Comparison of ENCODE assay signal across 1 cellular context in the genomic region with DNA sequence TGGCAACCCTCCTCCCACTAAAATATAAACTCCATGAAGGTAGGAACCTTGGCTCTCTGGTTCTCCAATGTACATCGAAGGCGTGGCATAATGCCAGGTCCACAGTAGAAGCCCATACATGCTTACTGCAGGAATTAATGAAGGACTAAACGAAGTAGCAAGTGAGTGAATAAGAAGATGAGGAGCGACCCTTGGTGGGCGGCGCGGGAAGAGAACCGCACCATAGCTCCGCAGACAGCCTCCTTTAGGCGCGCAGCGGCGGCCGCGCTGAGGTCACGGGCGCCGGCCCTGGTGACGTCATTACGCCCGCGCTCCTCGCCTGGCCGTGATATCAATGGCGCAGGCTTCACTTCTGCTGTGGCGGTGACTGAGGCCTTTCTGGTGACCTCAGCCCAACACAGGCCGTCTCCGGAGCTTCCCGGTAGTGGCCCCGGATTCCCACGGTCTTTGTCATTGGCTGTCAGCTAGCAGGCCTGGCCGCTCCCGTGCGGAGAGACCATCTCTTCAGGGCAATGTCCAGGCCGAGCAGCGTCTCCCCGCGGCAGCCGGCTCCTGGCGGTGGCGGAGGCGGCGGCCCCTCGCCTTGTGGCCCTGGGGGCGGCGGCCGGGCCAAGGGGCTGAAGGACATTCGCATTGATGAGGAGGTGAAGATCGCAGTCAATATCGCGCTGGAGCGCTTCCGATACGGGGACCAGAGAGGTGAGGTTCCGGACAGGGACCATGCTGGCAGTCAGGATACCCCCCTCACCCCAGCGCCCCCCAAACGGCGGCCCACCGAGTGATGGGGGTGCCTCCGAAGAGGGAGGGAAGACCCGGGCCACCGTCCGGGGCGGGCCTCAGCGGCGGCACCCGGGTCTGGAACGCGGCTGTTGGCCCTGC.
TF ChIP-seq lines count a peak whose summit lies in the region.

TSS of gene YTHDC2 (plus strand) at position 311 of the 879 bp plus-strand sequence. CDS start at position 513, 202 bp downstream.

TF ChIP-seq in HepG2, 621 proteins besides CTCF, POLR2A, EP300 and RAD21 (continued from another document and continues in another):
- TF ChIP-seq, protein P1, sequence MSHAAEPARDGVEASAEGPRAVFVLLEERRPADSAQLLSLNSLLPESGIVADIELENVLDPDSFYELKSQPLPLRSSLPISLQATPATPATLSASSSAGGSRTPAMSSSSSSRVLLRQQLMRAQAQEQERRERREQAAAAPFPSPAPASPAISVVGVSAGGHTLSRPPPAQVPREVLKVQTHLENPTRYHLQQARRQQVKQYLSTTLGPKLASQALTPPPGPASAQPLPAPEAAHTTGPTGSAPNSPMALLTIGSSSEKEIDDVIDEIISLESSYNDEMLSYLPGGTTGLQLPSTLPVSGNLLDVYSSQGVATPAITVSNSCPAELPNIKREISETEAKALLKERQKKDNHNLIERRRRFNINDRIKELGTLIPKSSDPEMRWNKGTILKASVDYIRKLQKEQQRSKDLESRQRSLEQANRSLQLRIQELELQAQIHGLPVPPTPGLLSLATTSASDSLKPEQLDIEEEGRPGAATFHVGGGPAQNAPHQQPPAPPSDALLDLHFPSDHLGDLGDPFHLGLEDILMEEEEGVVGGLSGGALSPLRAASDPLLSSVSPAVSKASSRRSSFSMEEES (CRISPR knock-in tag; IDR thresholded peaks at IDR 0.05): peak; percentile 46; the same call in 1 of the 2 replicates
- no peak for TF ChIP-seq EHMT2 (IDR thresholded peaks at IDR 0.05; ENCODE audit: borderline replicate concordance, low read depth, low read length)
- TF ChIP-seq MXI1 (IDR thresholded peaks at IDR 0.05; ENCODE audit: borderline replicate concordance, low read depth, low read length): no peak
- TF ChIP-seq NBN (conservative IDR thresholded peaks at IDR 0.05): no peak
- peak; percentile 58; the same call in 1 of the 2 replicates for TF ChIP-seq ZNF543 (CRISPR knock-in tag; IDR thresholded peaks at IDR 0.05)
- TF ChIP-seq ZNF672 (CRISPR knock-in tag; IDR thresholded peaks at IDR 0.05): no peak
- no peak for TF ChIP-seq TCF12 (IDR thresholded peaks at IDR 0.05)
- no peak for TF ChIP-seq TCF12 (CRISPR knock-in tag; IDR thresholded peaks at IDR 0.05)
- no peak for TF ChIP-seq ZNF780A (CRISPR knock-in tag; IDR thresholded peaks at IDR 0.05)
- no peak for TF ChIP-seq NFIC (IDR thresholded peaks at IDR 0.05; ENCODE audit: low read length)
- no peak for TF ChIP-seq ZNF749 (CRISPR knock-in tag; IDR thresholded peaks at IDR 0.05; ENCODE audit: borderline replicate concordance)
- no peak for TF ChIP-seq REXO4 (CRISPR knock-in tag; IDR thresholded peaks at IDR 0.05; ENCODE audit: borderline replicate concordance)
- TF ChIP-seq NFIB (CRISPR knock-in tag; IDR thresholded peaks at IDR 0.05; ENCODE audit: borderline replicate concordance): no peak
- 0 out of 2 replicates have a peak, but pooled peaks have one; percentile 28 for TF ChIP-seq BRF2 (CRISPR knock-in tag; IDR thresholded peaks at IDR 0.05)
- no peak for TF ChIP-seq KDM3A (CRISPR knock-in tag; IDR thresholded peaks at IDR 0.05; ENCODE audit: low read depth)
- no peak for TF ChIP-seq HNRNPL (IDR thresholded peaks at IDR 0.05; ENCODE audit: low read depth, low read length)
- TF ChIP-seq GMEB1 (CRISPR knock-in tag; IDR thresholded peaks at IDR 0.05; ENCODE audit: borderline replicate concordance): peak; percentile 99
- TF ChIP-seq KDM5A (IDR thresholded peaks at IDR 0.05; ENCODE audit: borderline replicate concordance, low read length): peak; percentile 30; the same call in 1 of the 2 replicates
- TF ChIP-seq KLF11 (CRISPR knock-in tag; IDR thresholded peaks at IDR 0.05): no peak; the same call in 1 of the 2 replicates
- TF ChIP-seq USF2 (IDR thresholded peaks at IDR 0.05; ENCODE audit: low read depth, low read length): no peak
- no peak; the same call in 1 of the 2 replicates for TF ChIP-seq USF2 (CRISPR knock-in tag; IDR thresholded peaks at IDR 0.05; ENCODE audit: borderline replicate concordance)
- peak; percentile 56; the same call in 1 of the 2 replicates for TF ChIP-seq TOPORS (CRISPR knock-in tag; IDR thresholded peaks at IDR 0.05)
- TF ChIP-seq SP140L (CRISPR knock-in tag; IDR thresholded peaks at IDR 0.05; ENCODE audit: borderline replicate concordance): no peak
- TF ChIP-seq, protein P2, sequence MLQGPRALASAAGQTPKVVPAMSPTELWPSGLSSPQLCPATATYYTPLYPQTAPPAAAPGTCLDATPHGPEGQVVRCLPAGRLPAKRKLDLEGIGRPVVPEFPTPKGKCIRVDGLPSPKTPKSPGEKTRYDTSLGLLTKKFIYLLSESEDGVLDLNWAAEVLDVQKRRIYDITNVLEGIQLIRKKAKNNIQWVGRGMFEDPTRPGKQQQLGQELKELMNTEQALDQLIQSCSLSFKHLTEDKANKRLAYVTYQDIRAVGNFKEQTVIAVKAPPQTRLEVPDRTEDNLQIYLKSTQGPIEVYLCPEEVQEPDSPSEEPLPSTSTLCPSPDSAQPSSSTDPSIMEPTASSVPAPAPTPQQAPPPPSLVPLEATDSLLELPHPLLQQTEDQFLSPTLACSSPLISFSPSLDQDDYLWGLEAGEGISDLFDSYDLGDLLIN (CRISPR knock-in tag; IDR thresholded peaks at IDR 0.05; ENCODE audit: borderline replicate concordance): no peak
- TF ChIP-seq NFRKB (IDR thresholded peaks at IDR 0.05): no peak
- TF ChIP-seq MED8 (CRISPR knock-in tag; IDR thresholded peaks at IDR 0.05; ENCODE audit: insufficient replicate concordance): peak; percentile 63
- no peak for TF ChIP-seq ZFP62 (CRISPR knock-in tag; IDR thresholded peaks at IDR 0.05)
- no peak for TF ChIP-seq PRMT3 (CRISPR knock-in tag; IDR thresholded peaks at IDR 0.05; ENCODE audit: borderline replicate concordance, low read depth)
- TF ChIP-seq ZNF44 (CRISPR knock-in tag; IDR thresholded peaks at IDR 0.05): no peak; the same call in 1 of the 2 replicates
- TF ChIP-seq SOX13 (IDR thresholded peaks at IDR 0.05): no peak; the same call in 1 of the 2 replicates
- peak in 1 of 2 experiments; percentile 52; a peak in 1 of 4 replicates for TF ChIP-seq SOX13 (CRISPR knock-in tag; conservative IDR thresholded peaks at IDR 0.05 in 1 of 2, IDR thresholded peaks at IDR 0.05 in 1 of 2)
- TF ChIP-seq YEATS4 (CRISPR knock-in tag; IDR thresholded peaks at IDR 0.05; ENCODE audit: borderline replicate concordance): peak; percentile 90
- peak; percentile 67 for TF ChIP-seq GATAD2A (CRISPR knock-in tag; IDR thresholded peaks at IDR 0.05)
- TF ChIP-seq DRAP1 (CRISPR knock-in tag; IDR thresholded peaks at IDR 0.05): peak; percentile 81
- peak; percentile 40 for TF ChIP-seq TBL1XR1 (IDR thresholded peaks at IDR 0.05; ENCODE audit: borderline replicate concordance, low read length, partially characterized antibody)
- TF ChIP-seq MLLT10 (CRISPR knock-in tag; IDR thresholded peaks at IDR 0.05): no peak
- TF ChIP-seq, protein P3, sequence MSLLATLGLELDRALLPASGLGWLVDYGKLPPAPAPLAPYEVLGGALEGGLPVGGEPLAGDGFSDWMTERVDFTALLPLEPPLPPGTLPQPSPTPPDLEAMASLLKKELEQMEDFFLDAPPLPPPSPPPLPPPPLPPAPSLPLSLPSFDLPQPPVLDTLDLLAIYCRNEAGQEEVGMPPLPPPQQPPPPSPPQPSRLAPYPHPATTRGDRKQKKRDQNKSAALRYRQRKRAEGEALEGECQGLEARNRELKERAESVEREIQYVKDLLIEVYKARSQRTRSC (CRISPR knock-in tag; IDR thresholded peaks at IDR 0.05; ENCODE audit: low read depth): peak; percentile 91; the same call in 1 of the 2 replicates
- no peak for TF ChIP-seq ZNF709 (CRISPR knock-in tag; IDR thresholded peaks at IDR 0.05)
- 0 out of 2 replicates have a peak, but pooled peaks have one; percentile 28 for TF ChIP-seq ZNF557 (CRISPR knock-in tag; IDR thresholded peaks at IDR 0.05)
- no peak for TF ChIP-seq KDM1A (CRISPR knock-in tag; IDR thresholded peaks at IDR 0.05)
- no peak for TF ChIP-seq ZNF136 (CRISPR knock-in tag; IDR thresholded peaks at IDR 0.05; ENCODE audit: low read depth)
- peak; percentile 71 for TF ChIP-seq PHF20 (CRISPR knock-in tag; IDR thresholded peaks at IDR 0.05)
- no peak for TF ChIP-seq TRIM24 (CRISPR knock-in tag; IDR thresholded peaks at IDR 0.05)
- TF ChIP-seq XBP1 (CRISPR knock-in tag; IDR thresholded peaks at IDR 0.05): no peak
- peak; percentile 74; the same call in 1 of the 2 replicates for TF ChIP-seq ZNF891 (CRISPR knock-in tag; IDR thresholded peaks at IDR 0.05)
- TF ChIP-seq HDAC2 (CRISPR knock-in tag; IDR thresholded peaks at IDR 0.05): peak; percentile 62
- TF ChIP-seq ZNF18 (CRISPR knock-in tag; IDR thresholded peaks at IDR 0.05; ENCODE audit: insufficient replicate concordance): no peak
- TF ChIP-seq THYN1 (CRISPR knock-in tag; IDR thresholded peaks at IDR 0.05; ENCODE audit: borderline replicate concordance, low read depth): no peak
- TF ChIP-seq ZNF180 (CRISPR knock-in tag; IDR thresholded peaks at IDR 0.05; ENCODE audit: borderline replicate concordance, low read depth): no peak
- TF ChIP-seq HOXA3 (CRISPR knock-in tag; IDR thresholded peaks at IDR 0.05): peak; percentile 99
- TF ChIP-seq ZNF225 (CRISPR knock-in tag; IDR thresholded peaks at IDR 0.05): peak; percentile 84; the same call in 1 of the 2 replicates
- 0 out of 2 replicates have a peak, but pooled peaks have one; percentile 13 for TF ChIP-seq TP53 (CRISPR knock-in tag; conservative IDR thresholded peaks at IDR 0.05)
- TF ChIP-seq ZBTB3 (CRISPR knock-in tag; IDR thresholded peaks at IDR 0.05; ENCODE audit: borderline replicate concordance, low read depth): peak; percentile 48; the same call in 1 of the 2 replicates
- no peak for TF ChIP-seq RELA (CRISPR knock-in tag; IDR thresholded peaks at IDR 0.05)
- no peak for TF ChIP-seq ZNF83 (CRISPR knock-in tag; IDR thresholded peaks at IDR 0.05; ENCODE audit: borderline replicate concordance)
- TF ChIP-seq CHD2 (IDR thresholded peaks at IDR 0.05; ENCODE audit: low read depth, low read length): no peak
- no peak for TF ChIP-seq ZNF326 (CRISPR knock-in tag; IDR thresholded peaks at IDR 0.05; ENCODE audit: borderline replicate concordance)
- TF ChIP-seq ATF4 (CRISPR knock-in tag; IDR thresholded peaks at IDR 0.05): 0 out of 4 replicates have a peak, but pooled peaks of 1 of the 2 experiments have one; percentile 57
- peak; percentile 71; the same call in 1 of the 2 replicates for TF ChIP-seq CAMTA2 (CRISPR knock-in tag; IDR thresholded peaks at IDR 0.05; ENCODE audit: borderline replicate concordance)
- TF ChIP-seq ZNF577 (CRISPR knock-in tag; IDR thresholded peaks at IDR 0.05; ENCODE audit: borderline replicate concordance, low read depth): no peak
- no peak for TF ChIP-seq ZNF572 (CRISPR knock-in tag; IDR thresholded peaks at IDR 0.05)
- TF ChIP-seq HDAC6 (IDR thresholded peaks at IDR 0.05; ENCODE audit: low read depth, low read length): no peak
